Comparison of ENCODE assay signal across 15 cellular contexts in genomic region chr15:60530653-60531052, GRCh38. TPM values are rescaled to one million over a fixed set of nuclear protein-coding genes. Genes with fewer than 3 reads are reported as not detected.
DNase-seq lines count a peak whose midpoint lies in the region; ATAC-seq lines count a peak whose summit lies in the region.
"Had no signal": no experiment of that assay in that cellular context is flagged by ENCODE, and none has a peak within 500 bp of the region (broad histone marks: within the 10 kb centered on the region; RNA-seq: fewer than 3 reads in every experiment).

No MANE protein-coding gene starts in this region.

- peaks cover 78% of the 10 kb centered on the region for H3K4me1 Mint-ChIP-seq in activated naive CD8-positive, alpha-beta T cell (ENCODE audit: low read depth)
- peaks cover 52% of the 10 kb centered on the region for H3K4me1 Mint-ChIP-seq in activated naive CD8-positive, alpha-beta T cell treated with anti-CD3 and anti-CD28 coated beads for 36 hours
- H3K4me1 Mint-ChIP-seq in memory B cell, result peaks cover 12% of the 10 kb centered on the region

- peaks cover 9% of the 10 kb centered on the region for H3K36me3 Mint-ChIP-seq in activated naive CD8-positive, alpha-beta T cell
- H3K36me3 Mint-ChIP-seq in activated naive CD8-positive, alpha-beta T cell treated with anti-CD3 and anti-CD28 coated beads for 36 hours, result peaks cover 23% of the 10 kb centered on the region
- peaks cover 17% of the 10 kb centered on the region for H3K36me3 Mint-ChIP-seq in memory B cell

- H3K27me3 Mint-ChIP-seq in activated naive CD8-positive, alpha-beta T cell, result no peaks in the 10 kb centered on the region
- no peaks in the 10 kb centered on the region for H3K27me3 Mint-ChIP-seq in activated naive CD8-positive, alpha-beta T cell treated with anti-CD3 and anti-CD28 coated beads for 36 hours
- H3K27me3 Mint-ChIP-seq in memory B cell, result no peaks in the 10 kb centered on the region

- no peaks in the 10 kb centered on the region for H3K27me3 ChIP-seq in effector memory CD4-positive, alpha-beta T cell (replicated peaks; ENCODE audit: control insufficient read depth, insufficient read depth, low read length, poor library complexity, severe bottlenecking)
- H3K27me3 ChIP-seq: BLaER1 had no signal

- H3K4me3 ChIP-seq in effector memory CD4-positive, alpha-beta T cell (ENCODE audit: insufficient read depth, low read depth, low read length, poor library complexity, severe bottlenecking), result no peak overlapping the region
- H3K4me3 ChIP-seq: BLaER1 had no signal

- H3K27ac Mint-ChIP-seq in activated naive CD8-positive, alpha-beta T cell, result peak overlapping the region; percentile 50
- no peak overlapping the region for H3K27ac Mint-ChIP-seq in activated naive CD8-positive, alpha-beta T cell treated with anti-CD3 and anti-CD28 coated beads for 36 hours
- H3K27ac Mint-ChIP-seq in memory B cell, result peak overlapping the region; percentile 63
- H3K27ac Mint-ChIP-seq: H9 had no signal

- peak overlapping the region; percentile 73 for H3K27ac ChIP-seq in effector memory CD4-positive, alpha-beta T cell (ENCODE audit: insufficient read depth, low read length, poor library complexity, severe bottlenecking)
- H3K27ac ChIP-seq: BLaER1 had no signal

- H3K4me3 Mint-ChIP-seq in activated naive CD8-positive, alpha-beta T cell, result no peak overlapping the region
- no peak overlapping the region for H3K4me3 Mint-ChIP-seq in activated naive CD8-positive, alpha-beta T cell treated with anti-CD3 and anti-CD28 coated beads for 36 hours
- H3K4me3 Mint-ChIP-seq in memory B cell, result no peak overlapping the region
- H3K4me3 Mint-ChIP-seq: H9 had no signal

- peaks cover 34% of the 10 kb centered on the region for H3K36me3 ChIP-seq in effector memory CD4-positive, alpha-beta T cell (ENCODE audit: control insufficient read depth, insufficient read depth, low read length)

- no peaks in the 10 kb centered on the region for H3K9me3 ChIP-seq in effector memory CD4-positive, alpha-beta T cell (ENCODE audit: control insufficient read depth, low read length)
- H3K9me3 ChIP-seq: BLaER1, Caco-2 had no signal

- H3K4me1 ChIP-seq in effector memory CD4-positive, alpha-beta T cell (ENCODE audit: control insufficient read depth, insufficient read depth, low read length, poor library complexity, severe bottlenecking), result peaks cover 43% of the 10 kb centered on the region
- H3K4me1 ChIP-seq: BLaER1, Caco-2 had no signal

- DNase-seq in activated naive CD8-positive, alpha-beta T cell treated with anti-CD3 and anti-CD28 coated beads for 36 hours, result no peak
- DNase-seq in effector memory CD4-positive, alpha-beta T cell, result no peak
- DNase-seq in memory B cell (ENCODE audit: low spot score in 2 of 2), result no peak
- DNase-seq in MV-4-11 (lab: John Stamatoyannopoulos, UW), result no peak
- no peak for DNase-seq in stimulated activated CD4-positive, alpha-beta T cell treated with anti-CD3 and anti-CD28 coated beads, Interleukin-2, amount 100 ng/mL, for 24 hours
- no peak for DNase-seq in NCI-H187 treated with DMSO at 0.1 percent for 48 hours (lab: John Stamatoyannopoulos, UW)
- DNase-seq: Caco-2, H9, NCI-H1417 treated with DMSO at 0.1 percent for 48 hours, NCI-H2029, NCI-H446 treated with DMSO at 0.1 percent for 48 hours, NCI-H748 treated with DMSO at 0.1 percent for 48 hours had no signal

- ATAC-seq in memory B cell (ENCODE audit: low read depth), result no peak
- ATAC-seq: Right ventricle myocardium inferior had no signal

- no peaks in the 10 kb centered on the region for H3K9me3 Mint-ChIP-seq in activated naive CD8-positive, alpha-beta T cell (ENCODE audit: low read depth)
- no peaks in the 10 kb centered on the region for H3K9me3 Mint-ChIP-seq in activated naive CD8-positive, alpha-beta T cell treated with anti-CD3 and anti-CD28 coated beads for 36 hours
- H3K9me3 Mint-ChIP-seq in memory B cell, result no peaks in the 10 kb centered on the region
- H3K9me3 Mint-ChIP-seq: H9 had no signal

RNA-seq across cellular contexts. Expression of gene ICE2, which starts 51.7 kb away (rescaled TPM):
- 10 to 100 TPM; 72.0 to 72.8 TPM for total RNA-seq in activated naive CD8-positive, alpha-beta T cell treated with anti-CD3 and anti-CD28 coated beads for 36 hours
